ENCODE assay signal across 18 cellular contexts in genomic region chr10:61819208-61819607, GRCh38.
DNase-seq lines count a peak whose midpoint lies in the region; ATAC-seq and TF ChIP-seq lines count a peak whose summit lies in the region.
"Had no signal": no experiment of that assay in that cellular context is flagged by ENCODE, and none has a peak within 500 bp of the region (broad histone marks: within the 10 kb centered on the region; RNA-seq: fewer than 3 reads in every experiment).

No MANE protein-coding gene starts in this region.

- no peak overlapping the region for H3K9ac ChIP-seq in PC-3 (ENCODE audit: low read length)

- H3K4me3 ChIP-seq in PC-3 (ENCODE audit: low read length), result no peak overlapping the region
- no peak overlapping the region for H3K4me3 ChIP-seq in epithelial cell of proximal tubule (ENCODE audit: low read depth, low read length)
- H3K4me3 ChIP-seq: SJCRH30 had no signal

- no peaks in the 10 kb centered on the region for H3K79me2 ChIP-seq in PC-3 (ENCODE audit: low read length)

- no peak overlapping the region for H3K4me3 Mint-ChIP-seq in endothelial cell (ENCODE audit: unreplicated experiment)
- H3K4me3 Mint-ChIP-seq: CD8-positive, alpha-beta T cell; H9; T-helper 17 cell had no signal

- H3F3A ChIP-seq in PC-3 (ENCODE audit: low read length, unreplicated experiment), result no peaks in the 10 kb centered on the region

- ATAC-seq in PC-3, result peak; percentile 70
- ATAC-seq: CD8-positive, alpha-beta T cell; T-helper 17 cell had no signal

- no peaks in the 10 kb centered on the region for H4K20me1 ChIP-seq in PC-3 (ENCODE audit: low read length)

- POLR2A ChIA-PET in PC-3 (lab: Charles Lee; ENCODE audit: unreplicated experiment), result interaction anchor here (0.8 kb wide), 1 partner anchor 69 kb away, joined by 4 read pairs; no protein-coding TSS in a partner anchor

- intact Hi-C loops in PC-3 (cut with micrococcal nuclease), result loop anchor here (1.0 kb wide), 1 partner anchor 68 kb away; no protein-coding TSS in a partner anchor

- no TSS peak for BruUV-seq in PC-3 (replicated peaks; lab: Mats Ljungman, UMichigan)

- H2AFZ ChIP-seq in PC-3 (ENCODE audit: low read length), result no peak overlapping the region

- H3K27me3 Mint-ChIP-seq in endothelial cell (ENCODE audit: unreplicated experiment), result no peaks in the 10 kb centered on the region

- no peak overlapping the region for H3K27ac Mint-ChIP-seq in endothelial cell (ENCODE audit: unreplicated experiment)
- H3K27ac Mint-ChIP-seq: CD8-positive, alpha-beta T cell; H9; T-helper 17 cell had no signal

- no peaks in the 10 kb centered on the region for H3K36me3 ChIP-seq in PC-3 (ENCODE audit: low read depth, low read length)
- H3K36me3 ChIP-seq: BE2C, SJCRH30 had no signal

- no peaks in the 10 kb centered on the region for H3K36me3 Mint-ChIP-seq in endothelial cell (ENCODE audit: low read depth, unreplicated experiment)
- H3K36me3 Mint-ChIP-seq: CD8-positive, alpha-beta T cell had no signal

- no peak overlapping the region for H3K27ac ChIP-seq in PC-3 (ENCODE audit: low read length)
- H3K27ac ChIP-seq: 22Rv1, SJCRH30 had no signal

- H3K4me2 ChIP-seq in PC-3 (ENCODE audit: low read length), result no peak overlapping the region

- TF ChIP-seq CTCF in PC-3 (conservative IDR thresholded peaks at IDR 0.05; ENCODE audit: low read depth, low read length) (peak; percentile 74), epithelial cell of proximal tubule (conservative IDR thresholded peaks at IDR 0.05; ENCODE audit: low read depth, low read length) (peak; percentile 42), endothelial cell (IDR thresholded peaks at IDR 0.05; ENCODE audit: unreplicated experiment) (no peak)

- no peaks in the 10 kb centered on the region for H3K27me3 ChIP-seq in PC-3 (ENCODE audit: low read length)
- H3K27me3 ChIP-seq: BE2C, SJCRH30 had no signal

- no peaks in the 10 kb centered on the region for H3K9me3 Mint-ChIP-seq in endothelial cell (ENCODE audit: unreplicated experiment)
- H3K9me3 Mint-ChIP-seq: CD8-positive, alpha-beta T cell; H9 had no signal

- CTCF ChIA-PET in PC-3 (lab: Charles Lee), result interaction anchor here (0.5 to 1.4 kb wide), 12 partner anchors 16 to 680 kb away, joined by 3 to 48 read pairs (median 4); no protein-coding TSS in a partner anchor

- no peaks in the 10 kb centered on the region; the same call in 1 of the 2 replicates for H3K9me2 ChIP-seq in PC-3 (replicated peaks; ENCODE audit: low read length)

- H3K4me1 ChIP-seq in PC-3 (ENCODE audit: insufficient read depth, low read length), result no peaks in the 10 kb centered on the region
- H3K4me1 ChIP-seq: BE2C had no signal

- H3K9me3 ChIP-seq in PC-3 (ENCODE audit: low read length), result no peaks in the 10 kb centered on the region
- H3K9me3 ChIP-seq: BE2C, SJCRH30 had no signal

- peaks cover 5% of the 10 kb centered on the region for H3K4me1 Mint-ChIP-seq in endothelial cell (ENCODE audit: unreplicated experiment)
- H3K4me1 Mint-ChIP-seq: T-helper 17 cell had no signal

- DNase-seq in NCI-H1092 treated with DMSO at 0.1 percent for 48 hours (lab: John Stamatoyannopoulos, UW) (peak; percentile 10), NCI-H1092 (lab: John Stamatoyannopoulos, UW) (no peak), HT-29 (ENCODE audit: low spot score) (peak; percentile 53), PC-3 (peak; percentile 59), epithelial cell of proximal tubule (ENCODE audit: low read depth) (no peak), endothelial cell (ENCODE audit: low spot score) (no peak), NAMALWA (ENCODE audit: low spot score) (no peak), kidney glomerular epithelial cell (lab: John Stamatoyannopoulos, UW) (no peak)
- DNase-seq: BE2C; CD8-positive, alpha-beta T cell; GF-D8; H9; IMR-90; NCI-H1694 treated with DMSO at 0.1 percent for 48 hours; RPMI8226; T-helper 17 cell had no signal

Comparison
In these comparisons a context has a peak if more than half of its experiments do, and no peak if none do; other contexts are left out.
1. DNase-seq: peak in NCI-H1092 treated with DMSO at 0.1 percent for 48 hours (single experiment), HT-29 (single experiment) and PC-3 (single experiment); none in NCI-H1092 (single experiment), epithelial cell of proximal tubule (single experiment), endothelial cell (single experiment), NAMALWA (single experiment) and kidney glomerular epithelial cell (single experiment).